ENCODE assay signal across 9 cellular contexts in genomic region chr6:43495409-43495941, GRCh38. TPM values are rescaled to one million over a fixed set of nuclear protein-coding genes. Genes with fewer than 3 reads are reported as not detected.
DNase-seq lines count a peak whose midpoint lies in the region; ATAC-seq and TF ChIP-seq lines count a peak whose summit lies in the region.
"Had no signal": no experiment of that assay in that cellular context is flagged by ENCODE, and none has a peak within 500 bp of the region (broad histone marks: within the 10 kb centered on the region; RNA-seq: fewer than 3 reads in every experiment).

No MANE protein-coding gene starts in this region.

- H3K27ac ChIP-seq in VCaP: peak overlapping the region; percentile 14; the same call in 1 of the 2 replicates

- H3K36me3 ChIP-seq in kidney epithelial cell (ENCODE audit: control insufficient read depth, insufficient read depth, low read length): no peaks in the 10 kb centered on the region

- no peaks in the 10 kb centered on the region for H3K27me3 ChIP-seq in kidney epithelial cell (ENCODE audit: control insufficient read depth, insufficient read depth, low read length)

- TF ChIP-seq CTCF in AG10803 (conservative IDR thresholded peaks at IDR 0.05; ENCODE audit: low read length) (peak; percentile 35), GM13977 (IDR thresholded peaks at IDR 0.05; ENCODE audit: extremely low read depth, insufficient read depth, missing control alignments) (peak; percentile 4), VCaP (conservative IDR thresholded peaks at IDR 0.05) (peak; percentile 28; the same call in 1 of the 2 replicates), kidney epithelial cell (IDR thresholded peaks at IDR 0.05; ENCODE audit: insufficient read depth, low read length, poor library complexity, severe bottlenecking) (peak; percentile 19)

- ATAC-seq in left lobe of liver: no peak

- no peak overlapping the region for H3K4me3 ChIP-seq in AG10803 (ENCODE audit: low read length)
- no peak overlapping the region for H3K4me3 ChIP-seq in kidney epithelial cell (ENCODE audit: low read depth, low read length)

- in situ Hi-C loops in GM13977 (cut with MboI; ENCODE audit: low pct_unique_long_range_greater_than_20kb, low sequenced_read_pairs, unreplicated experiment): no loop called here

- DNase-seq in AG10803 (ENCODE audit: low read depth) (no peak), GM13977 (ENCODE audit: low spot score) (no peak), kidney epithelial cell (ENCODE audit: low read depth) (no peak), COR-L47 (lab: John Stamatoyannopoulos, UW) (no peak), left lobe of liver (ENCODE audit: low spot score) (no peak), GM19240 (ENCODE audit: insufficient read length, low spot score) (no peak), iPS-NIHi11 (ENCODE audit: low spot score) (no peak)
- DNase-seq: activated B cell treated with CpG ODN at 0.5 μM for 24 hours had no signal

RNA-seq across cellular contexts. Expression of gene LRRC73, which starts 14.7 kb away (rescaled TPM):
- total RNA-seq in kidney epithelial cell (not detected in 2 replicates), left lobe of liver (0.40 TPM)

RNA-seq across cellular contexts. Expression of gene TJAP1, which starts 18.1 kb away (rescaled TPM):
- total RNA-seq in kidney epithelial cell: 31.7 and 42.7 TPM in 2 replicates
- 14.0 TPM for total RNA-seq in left lobe of liver

RNA-seq across cellular contexts. Expression of gene YIPF3, which starts 21.3 kb away (rescaled TPM):
- total RNA-seq in kidney epithelial cell (149 and 153 TPM in 2 replicates), left lobe of liver (67.9 TPM)

RNA-seq across cellular contexts. Expression of gene POLR1C, which starts 21.4 kb away (rescaled TPM):
- total RNA-seq in kidney epithelial cell (36.7 and 46.8 TPM in 2 replicates), left lobe of liver (13.3 TPM)

RNA-seq across cellular contexts. Expression of gene DLK2, which starts 40.1 kb away (rescaled TPM):
- total RNA-seq in kidney epithelial cell (not detected in 2 replicates), left lobe of liver (not detected)
